Comparison of ENCODE assay signal across 8 cellular contexts in the genomic region with DNA sequence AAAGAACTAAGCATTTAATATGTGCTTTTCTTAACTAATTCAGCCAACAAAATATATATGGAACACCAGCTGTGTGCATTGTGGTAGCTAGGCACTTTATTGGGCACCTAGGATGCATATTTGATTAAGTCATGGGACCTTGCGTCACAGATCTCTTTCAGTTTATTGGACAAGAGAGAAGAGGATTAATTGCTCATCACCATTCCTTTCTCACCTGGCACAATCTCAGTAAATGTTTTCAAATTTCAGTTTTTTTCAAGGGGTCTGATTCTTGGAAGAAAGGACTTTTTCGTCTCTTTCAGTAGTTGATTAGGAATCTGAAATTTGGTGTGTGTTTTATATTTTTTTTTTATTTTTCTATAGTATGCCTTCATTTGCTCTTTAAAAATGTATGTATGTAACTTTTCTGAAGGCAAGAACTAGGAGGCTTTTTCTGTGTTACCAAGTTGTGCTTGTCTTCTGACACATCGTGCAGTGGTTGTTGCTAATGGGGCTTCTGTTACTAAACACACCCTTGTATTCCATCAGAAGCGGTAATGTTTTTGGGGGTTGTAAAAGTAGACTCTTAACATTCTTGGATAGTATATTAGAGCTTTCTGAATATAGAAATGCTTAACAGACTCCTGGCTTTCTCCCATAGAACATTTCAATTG. TPM values are rescaled to one million over a fixed set of nuclear protein-coding genes. Genes with fewer than 3 reads are reported as not detected.
DNase-seq lines count a peak whose midpoint lies in the region; ATAC-seq and TF ChIP-seq lines count a peak whose summit lies in the region.

No MANE protein-coding gene starts in this region.

- peaks cover 4 to 33% (median 9%) of the 10 kb centered on the region in 3 donors for H3K36me3 ChIP-seq in esophagus squamous epithelium

- 74 to 75% methylated on average over 4 of the region's 4 CpGs for WGBS in esophagus squamous epithelium, 2 donors

- H3K4me1 ChIP-seq in esophagus squamous epithelium: peaks cover 11 to 64% (median 45%) of the 10 kb centered on the region in 3 donors

- intact Hi-C loops in esophagus squamous epithelium (cut with DNase I): loop anchor here (10.0 kb wide), 2 partner anchors 122 to 148 kb away; partner anchors contain the start of genes LEKR1 and SSR3

- no peak for TF ChIP-seq POLR2A in esophagus squamous epithelium (IDR thresholded peaks at IDR 0.05)

- ATAC-seq in HG03378 (IDR thresholded peaks at IDR 0.05; ENCODE audit: unreplicated experiment) (no peak), HG02610 (IDR thresholded peaks at IDR 0.05; ENCODE audit: unreplicated experiment) (no peak)

- peak; percentile 20 for DNase-seq in DMS53 (lab: John Stamatoyannopoulos, UW)
- DNase-seq in DMS53 treated with DMSO at 0.1 percent for 48 hours (lab: John Stamatoyannopoulos, UW; ENCODE audit: unreplicated experiment): no peak
- peak; percentile 63 for DNase-seq in RPMI7951 (ENCODE audit: low read depth)
- no peak for DNase-seq in esophagus squamous epithelium (lab: John Stamatoyannopoulos, UW)
- no peak for DNase-seq in skeletal muscle cell (ENCODE audit: low read depth)
- DNase-seq in GM20000 (ENCODE audit: low spot score): no peak

- TF ChIP-seq CTCF in esophagus squamous epithelium (IDR thresholded peaks at IDR 0.05): no peak
- TF ChIP-seq CTCF in GM20000 (IDR thresholded peaks at IDR 0.05; ENCODE audit: extremely low read depth, missing control alignments): no peak

- no peaks in the 10 kb centered on the region for H3K27me3 ChIP-seq in esophagus squamous epithelium

- H3K4me3 ChIP-seq in esophagus squamous epithelium (peak overlapping the region; percentile 86 to 98 (median 92)), skeletal muscle cell (ENCODE audit: low read depth, low read length) (peak overlapping the region; percentile 80)

- peak overlapping the region in 3 of 4 donors; percentile 97 to 99 (median 99) for H3K27ac ChIP-seq in esophagus squamous epithelium

- H3K9me3 ChIP-seq in esophagus squamous epithelium: no peaks in the 10 kb centered on the region

RNA-seq across cellular contexts. Expression of gene TIPARP, which starts 2.2 kb away (rescaled TPM):
- total RNA-seq in RPMI7951 (2014; rRNA removed; shearing (Covaris generic)): 115 and 155 TPM in 2 replicates
- total RNA-seq in esophagus squamous epithelium: 10 to 100 TPM; 28.0 to 40.4 (median 38.0) TPM

Comparison
In these comparisons a context has a peak if more than half of its experiments do, and no peak if none do; other contexts are left out.
1. DNase-seq: peak in DMS53 (single experiment) and RPMI7951 (single experiment); none in DMS53 treated with DMSO at 0.1 percent for 48 hours (single experiment), esophagus squamous epithelium (single experiment), skeletal muscle cell (single experiment) and GM20000 (single experiment).